Comparison of ENCODE assay signal across 17 cellular contexts in genomic region chr2:70044290-70045040, GRCh38. TPM values are rescaled to one million over a fixed set of nuclear protein-coding genes. Genes with fewer than 3 reads are reported as not detected.
DNase-seq lines count a peak whose midpoint lies in the region; ATAC-seq and TF ChIP-seq lines count a peak whose summit lies in the region.
"Had no signal": no experiment of that assay in that cellular context is flagged by ENCODE, and none has a peak within 500 bp of the region (broad histone marks: within the 10 kb centered on the region; RNA-seq: fewer than 3 reads in every experiment).

No MANE protein-coding gene starts in this region.

- TF ChIP-seq POLR2A in prostate gland (IDR thresholded peaks at IDR 0.05): no peak

- H3K27me3 ChIP-seq in CD4-positive, CD25-positive, alpha-beta regulatory T cell (ENCODE audit: control insufficient read depth, insufficient read depth, low read length): no peaks in the 10 kb centered on the region
- no peaks in the 10 kb centered on the region for H3K27me3 ChIP-seq in prostate gland (replicated peaks; ENCODE audit: insufficient read depth)

- WGBS in prostate gland: 90% methylated on average over 15 of the region's 15 CpGs

- H3K4me3 ChIP-seq in CD4-positive, CD25-positive, alpha-beta regulatory T cell (ENCODE audit: low read depth, low read length): no peak overlapping the region
- no peak overlapping the region for H3K4me3 ChIP-seq in HEK293 (ENCODE audit: low read depth, low read length)
- no peak overlapping the region for H3K4me3 ChIP-seq in mucosa of descending colon
- no peak overlapping the region for H3K4me3 ChIP-seq in prostate gland
- H3K4me3 ChIP-seq: GM23248, psoas muscle had no signal

- peaks cover 27% of the 10 kb centered on the region for H3K36me3 Mint-ChIP-seq in CD4-positive, CD25-positive, alpha-beta regulatory T cell
- peaks cover 18% of the 10 kb centered on the region for H3K36me3 Mint-ChIP-seq in activated naive CD8-positive, alpha-beta T cell treated with anti-CD3 and anti-CD28 coated beads for 36 hours

- POLR2A ChIA-PET in HEK293 (lab: Yijun Ruan, JAX): no interaction called here

- DNase-seq in CD4-positive, CD25-positive, alpha-beta regulatory T cell: peak in 1 of 3 donors; percentile 55
- no peak for DNase-seq in activated naive CD8-positive, alpha-beta T cell treated with anti-CD3 and anti-CD28 coated beads for 36 hours
- DNase-seq in mucosa of descending colon (peak; percentile 67 to 79 (median 69)), prostate gland (ENCODE audit: low spot score) (no peak)
- DNase-seq: C1 segment of cervical spinal cord; effector memory CD4-positive, alpha-beta T cell; GM23248; NCI-H187; psoas muscle; SHP77 treated with DMSO at 0.1 percent for 48 hours; stimulated activated CD4-positive, alpha-beta T cell treated with anti-CD3 and anti-CD28 coated beads, Interleukin-4, amount 100 ng/mL, for 1 hour; stimulated activated naive CD4-positive, alpha-beta T cell treated with Interleukin-2 at 50 U/mL for 16 hours had no signal

- H3K4me3 Mint-ChIP-seq in CD4-positive, CD25-positive, alpha-beta regulatory T cell: peak overlapping the region in 1 of 4 donors; percentile 17
- H3K4me3 Mint-ChIP-seq in activated naive CD8-positive, alpha-beta T cell treated with anti-CD3 and anti-CD28 coated beads for 36 hours: no peak overlapping the region

- TF ChIP-seq CTCF in HEK293 (tag by site-specific recombination; IDR thresholded peaks at IDR 0.05) (no peak), mucosa of descending colon (IDR thresholded peaks at IDR 0.05) (no peak), prostate gland (IDR thresholded peaks at IDR 0.05) (no peak)

- ATAC-seq in CD4-positive, CD25-positive, alpha-beta regulatory T cell (ENCODE audit: low read depth in 2 of 2): no peak
- ATAC-seq in mucosa of descending colon (peak; percentile 98), HG03460 (IDR thresholded peaks at IDR 0.05; ENCODE audit: unreplicated experiment) (no peak), GM18867 (IDR thresholded peaks at IDR 0.05; ENCODE audit: unreplicated experiment) (no peak), GM18520 (IDR thresholded peaks at IDR 0.05; ENCODE audit: unreplicated experiment) (no peak)

- H3K9me3 Mint-ChIP-seq in CD4-positive, CD25-positive, alpha-beta regulatory T cell: no peaks in the 10 kb centered on the region
- no peaks in the 10 kb centered on the region for H3K9me3 Mint-ChIP-seq in activated naive CD8-positive, alpha-beta T cell treated with anti-CD3 and anti-CD28 coated beads for 36 hours

- CTCF ChIA-PET in HEK293 (lab: Yijun Ruan, JAX): interaction anchor here (0.7 kb wide), 1 partner anchor 37 kb away, joined by 4 read pairs; no protein-coding TSS in a partner anchor

- no peaks in the 10 kb centered on the region for H3K27me3 Mint-ChIP-seq in CD4-positive, CD25-positive, alpha-beta regulatory T cell
- no peaks in the 10 kb centered on the region for H3K27me3 Mint-ChIP-seq in activated naive CD8-positive, alpha-beta T cell treated with anti-CD3 and anti-CD28 coated beads for 36 hours

- H3K27ac Mint-ChIP-seq in CD4-positive, CD25-positive, alpha-beta regulatory T cell: peak overlapping the region in 2 of 3 donors; percentile 6 to 81
- peak overlapping the region; percentile 58 for H3K27ac Mint-ChIP-seq in activated naive CD8-positive, alpha-beta T cell treated with anti-CD3 and anti-CD28 coated beads for 36 hours

- intact Hi-C loops in mucosa of descending colon (cut with DNase I, micrococcal nuclease): no loop called here
- intact Hi-C loops in prostate gland (cut with DNase I): no loop called here

- H3K9me3 ChIP-seq in CD4-positive, CD25-positive, alpha-beta regulatory T cell (ENCODE audit: control insufficient read depth in 2 of 2, low read length in 2 of 2): no peaks in the 10 kb centered on the region
- H3K9me3 ChIP-seq in HEK293 (ENCODE audit: control insufficient read depth, insufficient read depth, low read depth, low read length) (no peaks in the 10 kb centered on the region), mucosa of descending colon (no peaks in the 10 kb centered on the region), prostate gland (no peaks in the 10 kb centered on the region)
- H3K9me3 ChIP-seq: psoas muscle had no signal

- H3K4me1 Mint-ChIP-seq in CD4-positive, CD25-positive, alpha-beta regulatory T cell: peaks cover 17 to 38% (median 24%) of the 10 kb centered on the region in 4 donors
- H3K4me1 Mint-ChIP-seq in activated naive CD8-positive, alpha-beta T cell treated with anti-CD3 and anti-CD28 coated beads for 36 hours: peaks cover 11% of the 10 kb centered on the region

- peak overlapping the region; percentile 7 for H3K27ac ChIP-seq in CD4-positive, CD25-positive, alpha-beta regulatory T cell (ENCODE audit: insufficient read depth, low read length, poor library complexity, severe bottlenecking)
- H3K27ac ChIP-seq in HEK293 (ENCODE audit: extremely low read depth, low read depth, low read length) (no peak overlapping the region), prostate gland (no peak overlapping the region)
- H3K27ac ChIP-seq: GM23248, KMS-11 had no signal

- peaks cover 12% of the 10 kb centered on the region for H3K4me1 ChIP-seq in CD4-positive, CD25-positive, alpha-beta regulatory T cell (ENCODE audit: control insufficient read depth, insufficient read depth, low read length, poor library complexity, severe bottlenecking)
- no peaks in the 10 kb centered on the region for H3K4me1 ChIP-seq in HEK293 (ENCODE audit: control insufficient read depth, insufficient read depth, low read length)
- no peaks in the 10 kb centered on the region for H3K4me1 ChIP-seq in mucosa of descending colon (ENCODE audit: low read depth)
- H3K4me1 ChIP-seq in prostate gland (replicated peaks): no peaks in the 10 kb centered on the region

- H3K36me3 ChIP-seq in CD4-positive, CD25-positive, alpha-beta regulatory T cell (ENCODE audit: control insufficient read depth, insufficient read depth, low read length): peaks cover 28% of the 10 kb centered on the region
- H3K36me3 ChIP-seq in HEK293 (ENCODE audit: control insufficient read depth in 2 of 2, insufficient read depth in 1 of 2, low read length in 2 of 2) (peaks cover 3 to 34% of the 10 kb centered on the region in 2 experiments; a peak in 2 of 3 replicates), mucosa of descending colon (ENCODE audit: low read depth) (no peaks in the 10 kb centered on the region), prostate gland (no peaks in the 10 kb centered on the region)

TF ChIP-seq in HEK293, 187 proteins besides CTCF, POLR2A, EP300 and RAD21 (continues in another document):
- TF ChIP-seq ZSCAN4 (tag by site-specific recombination; IDR thresholded peaks at IDR 0.05) (no peak), ZNF549 (tag by site-specific recombination; IDR thresholded peaks at IDR 0.05) (no peak), ZNF548 (tag by site-specific recombination; IDR thresholded peaks at IDR 0.05) (no peak), ZXDB (tag by site-specific recombination; IDR thresholded peaks at IDR 0.05) (no peak), KLF1 (tag by site-specific recombination; IDR thresholded peaks at IDR 0.05) (peak; percentile 21; the same call in 1 of the 2 replicates), ZNF530 (tag by site-specific recombination; IDR thresholded peaks at IDR 0.05; ENCODE audit: low read depth) (no peak), ZNF518A (tag by site-specific recombination; conservative IDR thresholded peaks at IDR 0.05; ENCODE audit: low read depth) (no peak)

RNA-seq across cellular contexts. Expression of gene PCBP1, which starts 42.8 kb away (rescaled TPM):
- total RNA-seq in CD4-positive, CD25-positive, alpha-beta regulatory T cell: 330 TPM
- 100 to 1,000 TPM; 131 to 188 (median 173) TPM for polyA plus RNA-seq in CD4-positive, CD25-positive, alpha-beta regulatory T cell
- 100 to 1,000 TPM; 449 to 455 TPM for total RNA-seq in activated naive CD8-positive, alpha-beta T cell treated with anti-CD3 and anti-CD28 coated beads for 36 hours
- total RNA-seq in mucosa of descending colon (100 to 1,000 TPM; 243 to 383 (median 266) TPM), prostate gland (100 to 1,000 TPM; 166 to 219 TPM)

Comparison
In these comparisons a context has a peak if more than half of its experiments do, and no peak if none do; other contexts are left out.
1. DNase-seq: peak in mucosa of descending colon (3 of 3); none in activated naive CD8-positive, alpha-beta T cell treated with anti-CD3 and anti-CD28 coated beads for 36 hours (single experiment) and prostate gland (single experiment).